Comparison of ENCODE assay signal across 14 cellular contexts in the genomic region with DNA sequence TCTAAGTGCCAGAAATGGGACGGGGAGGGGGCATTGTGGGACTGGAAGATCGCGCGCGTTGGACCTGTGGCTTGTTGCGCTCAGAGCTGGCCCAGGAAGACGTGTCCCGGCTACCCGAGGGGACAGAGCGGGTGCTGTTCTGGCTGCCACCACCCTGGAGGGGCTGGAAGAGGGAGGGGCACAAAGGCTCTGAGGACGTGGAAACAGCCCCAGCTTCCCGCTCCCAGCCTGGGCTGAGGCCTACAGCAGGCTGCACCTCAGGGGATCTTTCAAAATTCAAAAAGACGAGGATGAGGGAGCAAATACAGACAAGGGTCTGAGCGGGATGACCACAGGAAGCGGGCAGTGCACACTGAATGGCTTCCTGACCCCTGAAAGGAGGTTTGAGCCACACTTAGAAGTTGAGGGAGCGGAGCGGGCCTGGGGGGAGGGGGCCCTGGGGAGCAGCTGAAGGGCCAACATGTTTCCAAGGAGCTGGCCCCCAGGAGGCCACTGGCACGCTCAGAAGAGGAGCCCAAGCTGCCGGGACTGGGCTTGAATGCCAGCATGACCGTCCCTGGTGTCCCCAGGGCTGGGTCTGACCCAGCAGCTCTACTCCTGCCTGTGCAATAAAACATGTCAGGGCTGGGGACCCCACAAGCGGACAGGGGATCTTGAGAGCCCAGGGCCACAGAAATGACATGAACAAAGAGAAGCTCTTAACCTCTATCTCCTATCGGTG. TPM values are rescaled to one million over a fixed set of nuclear protein-coding genes. Genes with fewer than 3 reads are reported as not detected.
A peak's percentile ranks its signal among the peaks of the same experiment; 100 is the strongest.
DNase-seq lines count a peak whose midpoint lies in the region; ATAC-seq and TF ChIP-seq lines count a peak whose summit lies in the region.
"Had no signal": no experiment of that assay in that cellular context is flagged by ENCODE, and none has a peak within 500 bp of the region (broad histone marks: within the 10 kb centered on the region; RNA-seq: fewer than 3 reads in every experiment).

No MANE protein-coding gene starts in this region.

- H3K27me3 Mint-ChIP-seq in Calu3 (ENCODE audit: unreplicated experiment), result peaks cover 12% of the 10 kb centered on the region
- peaks cover 12% of the 10 kb centered on the region for H3K27me3 Mint-ChIP-seq in glutamatergic neuron (ENCODE audit: unreplicated experiment)
- H3K27me3 Mint-ChIP-seq in progenitor cell of endocrine pancreas, result peaks cover 34% of the 10 kb centered on the region

- H3K9me3 Mint-ChIP-seq in Calu3 (ENCODE audit: low read depth, unreplicated experiment) (no peaks in the 10 kb centered on the region), glutamatergic neuron (ENCODE audit: unreplicated experiment) (peaks cover 4% of the 10 kb centered on the region), progenitor cell of endocrine pancreas (ENCODE audit: low read depth) (no peaks in the 10 kb centered on the region)

- ATAC-seq in foreskin keratinocyte, result no peak

- no peaks in the 10 kb centered on the region for H3K9me3 ChIP-seq in Peyer's patch

- CTCF ChIA-PET in Calu3 (lab: Charles Lee), result interaction anchor here (0.5 kb wide), 1 partner anchor 352 kb away, joined by 11 read pairs; no protein-coding TSS in a partner anchor

- peak overlapping the region in 1 of 4 donors; percentile 63 for H3K27ac ChIP-seq in Peyer's patch
- no peak overlapping the region for H3K27ac ChIP-seq in foreskin keratinocyte

- H3K4me3 Mint-ChIP-seq in Calu3 (ENCODE audit: low read depth, unreplicated experiment) (peak overlapping the region; percentile 55), glutamatergic neuron (ENCODE audit: unreplicated experiment) (peak overlapping the region; percentile 68), progenitor cell of endocrine pancreas (ENCODE audit: low read depth) (peak overlapping the region; percentile 37)

- DNase-seq in Calu3 (no peak), Peyer's patch (no peak), glutamatergic neuron (no peak), progenitor cell of endocrine pancreas (ENCODE audit: low spot score, unreplicated experiment) (no peak), foreskin keratinocyte (no peak), GF-D8 (lab: John Stamatoyannopoulos, UW) (no peak), AML-193 (lab: John Stamatoyannopoulos, UW) (no peak)
- DNase-seq in stimulated activated CD4-positive, alpha-beta T cell treated with anti-CD3 and anti-CD28 coated beads, Interleukin-2, amount 100 ng/mL, for 24 hours, result no peak
- DNase-seq: cortex of kidney, NCI-H2171 treated with DMSO at 0.1 percent for 48 hours, SHP77 had no signal

- peaks cover 7% of the 10 kb centered on the region for H3K4me1 Mint-ChIP-seq in Calu3 (ENCODE audit: low read depth, unreplicated experiment)
- H3K4me1 Mint-ChIP-seq in glutamatergic neuron (ENCODE audit: low read depth, unreplicated experiment), result peaks cover 4% of the 10 kb centered on the region
- peaks cover 6% of the 10 kb centered on the region for H3K4me1 Mint-ChIP-seq in progenitor cell of endocrine pancreas (ENCODE audit: low read depth)

- intact Hi-C loops in Calu3 (cut with micrococcal nuclease; ENCODE audit: unreplicated experiment), result no loop called here

- H3K36me3 Mint-ChIP-seq in Calu3 (ENCODE audit: insufficient read depth, unreplicated experiment) (no peaks in the 10 kb centered on the region), glutamatergic neuron (ENCODE audit: unreplicated experiment) (no peaks in the 10 kb centered on the region), progenitor cell of endocrine pancreas (ENCODE audit: insufficient read depth) (no peaks in the 10 kb centered on the region)

- no peaks in the 10 kb centered on the region for H3K36me3 ChIP-seq in Peyer's patch

- H3K27ac Mint-ChIP-seq in Calu3 (ENCODE audit: unreplicated experiment) (no peak overlapping the region), glutamatergic neuron (ENCODE audit: unreplicated experiment) (no peak overlapping the region), progenitor cell of endocrine pancreas (peak overlapping the region; percentile 78)

- BruUV-seq in Calu3 (replicated peaks; lab: Mats Ljungman, UMichigan), result no TSS peak

- no peak for TF ChIP-seq POLR2A in Peyer's patch (IDR thresholded peaks at IDR 0.05)

- peaks cover 0 to 15% (median 2%) of the 10 kb centered on the region in 4 donors for H3K4me1 ChIP-seq in Peyer's patch
- H3K4me1 ChIP-seq in foreskin keratinocyte, result no peaks in the 10 kb centered on the region

- TF ChIP-seq CTCF in Calu3 (IDR thresholded peaks at IDR 0.05; ENCODE audit: unreplicated experiment) (no peak), Peyer's patch (IDR thresholded peaks at IDR 0.05) (no peak), glutamatergic neuron (IDR thresholded peaks at IDR 0.05; ENCODE audit: partially characterized antibody, unreplicated experiment) (no peak), progenitor cell of endocrine pancreas (IDR thresholded peaks at IDR 0.05; ENCODE audit: unreplicated experiment) (no peak), foreskin keratinocyte (conservative IDR thresholded peaks at IDR 0.05) (no peak)

- H3K4me3 ChIP-seq in Peyer's patch, result peak overlapping the region in 3 of 4 donors; percentile 65 to 75 (median 73)

- peaks cover 0 to 7% of the 10 kb centered on the region in 2 donors for H3K27me3 ChIP-seq in Peyer's patch
- peaks cover 43% of the 10 kb centered on the region for H3K27me3 ChIP-seq in foreskin keratinocyte

RNA-seq across cellular contexts. Expression of a gene that starts 1.3 kb away (rescaled TPM):
- total RNA-seq in Calu3 (2022), result not detected in 2 replicates
- 1 to 10 TPM in 1 of 4 donors, not detected in 3; 9.3 TPM for total RNA-seq in Peyer's patch
- total RNA-seq in glutamatergic neuron (ENCODE audit: unreplicated experiment), result not detected
- not detected in 2 replicates for total RNA-seq in progenitor cell of endocrine pancreas
- total RNA-seq in foreskin keratinocyte, result not detected in 2 replicates
- polyA plus RNA-seq in foreskin keratinocyte, result not detected in 2 replicates
- total RNA-seq: HT1080, sciatic nerve had no signal

RNA-seq across cellular contexts. Expression of a gene that starts 11.8 kb away (rescaled TPM):
- total RNA-seq in Calu3 (2022) (not detected in 2 replicates), Peyer's patch (1 to 10 TPM in 1 of 4 donors, not detected in 3; 5.8 TPM), glutamatergic neuron (ENCODE audit: unreplicated experiment) (not detected), progenitor cell of endocrine pancreas (not detected in 2 replicates), foreskin keratinocyte (not detected in 2 replicates)
- polyA plus RNA-seq in foreskin keratinocyte, result not detected in 2 replicates
- total RNA-seq: activated CD8-positive, alpha-beta memory T cell treated with anti-CD3 and anti-CD28 coated beads for 36 hours; HT1080; sciatic nerve had no signal

RNA-seq across cellular contexts. Expression of a gene that starts 26.8 kb away (rescaled TPM):
- total RNA-seq in Calu3 (2022), result 30.7 and 35.6 TPM in 2 replicates
- 10 to 100 TPM; 34.5 to 43.6 (median 43.1) TPM for total RNA-seq in Peyer's patch
- 30.0 TPM for total RNA-seq in glutamatergic neuron (ENCODE audit: unreplicated experiment)
- 74.3 and 75.1 TPM in 2 replicates for total RNA-seq in progenitor cell of endocrine pancreas
- total RNA-seq in foreskin keratinocyte, result 67.7 and 81.4 TPM in 2 replicates
- polyA plus RNA-seq in foreskin keratinocyte, result 96.9 and 101 TPM in 2 replicates

RNA-seq across cellular contexts. Expression of a gene that starts 29.3 kb away (rescaled TPM):
- total RNA-seq in Calu3 (2022) (0.50 and 1.7 TPM in 2 replicates), Peyer's patch (not detected), glutamatergic neuron (ENCODE audit: unreplicated experiment) (1.2 TPM), progenitor cell of endocrine pancreas (2.7 TPM in 2 replicates), foreskin keratinocyte (not detected in 2 replicates)
- polyA plus RNA-seq in foreskin keratinocyte, result not detected in 2 replicates
- total RNA-seq: HT1080, sciatic nerve had no signal
